Comparison of ENCODE assay signal across 1 cellular context in the genomic region with DNA sequence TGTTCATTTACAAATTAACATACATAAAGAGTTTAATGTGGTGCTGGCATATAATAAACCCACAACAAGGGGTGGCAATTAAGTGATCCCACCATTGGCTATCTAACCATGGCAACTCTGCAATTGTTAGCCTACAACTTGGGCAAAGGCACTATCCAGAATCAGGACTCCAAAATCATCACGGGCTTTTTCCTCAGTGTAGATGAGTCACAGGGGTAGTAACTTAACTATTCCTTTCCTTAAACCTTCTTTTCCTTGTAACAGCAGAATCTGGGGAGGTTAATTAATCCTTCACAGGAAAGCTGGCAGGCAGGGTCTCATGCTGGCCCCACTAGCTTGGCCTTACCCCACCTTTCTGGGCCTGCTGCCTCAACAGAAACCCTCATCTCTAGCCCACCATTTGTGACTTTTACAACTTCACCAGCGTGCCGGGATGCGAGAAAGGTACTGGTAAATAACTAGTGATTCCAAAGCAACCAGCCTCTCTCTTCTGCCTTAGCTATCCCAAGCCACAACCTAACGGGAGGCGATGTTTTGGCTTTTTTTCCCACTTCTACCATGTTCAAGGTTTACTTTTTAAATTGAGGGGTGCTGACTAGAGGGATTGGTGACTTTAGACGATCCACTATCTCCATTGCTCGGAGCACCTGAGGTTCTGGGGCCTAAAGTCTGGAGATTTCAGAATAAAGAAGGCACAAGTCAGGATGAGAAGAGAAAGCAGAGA.
TF ChIP-seq lines count a peak whose summit lies in the region.

No MANE protein-coding gene starts in this region.

TF ChIP-seq in K562, 482 proteins besides CTCF, POLR2A, EP300 and RAD21 (continues in another document):
- TF ChIP-seq, protein P1, sequence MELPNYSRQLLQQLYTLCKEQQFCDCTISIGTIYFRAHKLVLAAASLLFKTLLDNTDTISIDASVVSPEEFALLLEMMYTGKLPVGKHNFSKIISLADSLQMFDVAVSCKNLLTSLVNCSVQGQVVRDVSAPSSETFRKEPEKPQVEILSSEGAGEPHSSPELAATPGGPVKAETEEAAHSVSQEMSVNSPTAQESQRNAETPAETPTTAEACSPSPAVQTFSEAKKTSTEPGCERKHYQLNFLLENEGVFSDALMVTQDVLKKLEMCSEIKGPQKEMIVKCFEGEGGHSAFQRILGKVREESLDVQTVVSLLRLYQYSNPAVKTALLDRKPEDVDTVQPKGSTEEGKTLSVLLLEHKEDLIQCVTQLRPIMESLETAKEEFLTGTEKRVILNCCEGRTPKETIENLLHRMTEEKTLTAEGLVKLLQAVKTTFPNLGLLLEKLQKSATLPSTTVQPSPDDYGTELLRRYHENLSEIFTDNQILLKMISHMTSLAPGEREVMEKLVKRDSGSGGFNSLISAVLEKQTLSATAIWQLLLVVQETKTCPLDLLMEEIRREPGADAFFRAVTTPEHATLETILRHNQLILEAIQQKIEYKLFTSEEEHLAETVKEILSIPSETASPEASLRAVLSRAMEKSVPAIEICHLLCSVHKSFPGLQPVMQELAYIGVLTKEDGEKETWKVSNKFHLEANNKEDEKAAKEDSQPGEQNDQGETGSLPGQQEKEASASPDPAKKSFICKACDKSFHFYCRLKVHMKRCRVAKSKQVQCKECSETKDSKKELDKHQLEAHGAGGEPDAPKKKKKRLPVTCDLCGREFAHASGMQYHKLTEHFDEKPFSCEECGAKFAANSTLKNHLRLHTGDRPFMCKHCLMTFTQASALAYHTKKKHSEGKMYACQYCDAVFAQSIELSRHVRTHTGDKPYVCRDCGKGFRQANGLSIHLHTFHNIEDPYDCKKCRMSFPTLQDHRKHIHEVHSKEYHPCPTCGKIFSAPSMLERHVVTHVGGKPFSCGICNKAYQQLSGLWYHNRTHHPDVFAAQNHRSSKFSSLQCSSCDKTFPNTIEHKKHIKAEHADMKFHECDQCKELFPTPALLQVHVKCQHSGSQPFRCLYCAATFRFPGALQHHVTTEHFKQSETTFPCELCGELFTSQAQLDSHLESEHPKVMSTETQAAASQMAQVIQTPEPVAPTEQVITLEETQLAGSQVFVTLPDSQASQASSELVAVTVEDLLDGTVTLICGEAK (IDR thresholded peaks at IDR 0.05) = peak; percentile 48; the same call in 1 of the 2 replicates
- TF ChIP-seq, protein P1 (CRISPR knock-in tag; IDR thresholded peaks at IDR 0.05) = no peak
- TF ChIP-seq CXXC5 (CRISPR knock-in tag; IDR thresholded peaks at IDR 0.05) (no peak), ZNF699 (CRISPR knock-in tag; IDR thresholded peaks at IDR 0.05; ENCODE audit: insufficient replicate concordance) (no peak), LARP7 (IDR thresholded peaks at IDR 0.05) (no peak), HSF4 (CRISPR knock-in tag; IDR thresholded peaks at IDR 0.05; ENCODE audit: borderline replicate concordance) (no peak), SREBF1 (IDR thresholded peaks at IDR 0.05; ENCODE audit: borderline replicate concordance, low read depth, low read length) (no peak), PTTG1 (tag; IDR thresholded peaks at IDR 0.05; ENCODE audit: low read depth) (no peak), ARNT (IDR thresholded peaks at IDR 0.05) (0 out of 4 replicates have a peak, but pooled peaks of 1 of the 2 experiments have one; percentile 3), ELF2 (CRISPR knock-in tag; IDR thresholded peaks at IDR 0.05) (peak; percentile 37; the same call in 1 of the 2 replicates), HNRNPK (IDR thresholded peaks at IDR 0.05; ENCODE audit: low read depth, low read length, poor library complexity, severe bottlenecking) (no peak), NR1H2 (CRISPR knock-in tag; IDR thresholded peaks at IDR 0.05) (peak; percentile 48; the same call in 1 of the 2 replicates), SIX5 (IDR thresholded peaks at IDR 0.05; ENCODE audit: borderline replicate concordance in 1 of 2, insufficient read depth in 1 of 2, low read depth in 1 of 2, low read length in 2 of 2) (no peak), ZNF780A (CRISPR knock-in tag; IDR thresholded peaks at IDR 0.05) (no peak), ETV6 (IDR thresholded peaks at IDR 0.05; ENCODE audit: borderline replicate concordance in 1 of 2, low read depth in 2 of 2, low read length in 1 of 2) (no peak), ETV6 (CRISPR knock-in tag; IDR thresholded peaks at IDR 0.05; ENCODE audit: borderline replicate concordance) (no peak), JUN (IDR thresholded peaks at IDR 0.05; ENCODE audit: borderline replicate concordance, low read depth, low read length) (no peak), JUN (CRISPR knock-in tag; IDR thresholded peaks at IDR 0.05; ENCODE audit: borderline replicate concordance) (no peak), ZNF263 (CRISPR knock-in tag; IDR thresholded peaks at IDR 0.05; ENCODE audit: borderline replicate concordance) (no peak; the same call in 1 of the 2 replicates), POLR2AphosphoS2 (IDR thresholded peaks at IDR 0.05; ENCODE audit: low read length) (peak; percentile 6; the same call in 1 of the 2 replicates), ZFP1 (CRISPR knock-in tag; IDR thresholded peaks at IDR 0.05) (no peak), SETDB1 (IDR thresholded peaks at IDR 0.05; ENCODE audit: low read length) (no peak), NCOA2 (IDR thresholded peaks at IDR 0.05; ENCODE audit: partially characterized antibody in 2 of 2) (no peak), GABPB2 (CRISPR knock-in tag; conservative IDR thresholded peaks at IDR 0.05) (no peak), ZBED1 (IDR thresholded peaks at IDR 0.05) (no peak), NFIX (CRISPR knock-in tag; IDR thresholded peaks at IDR 0.05; ENCODE audit: low read depth) (no peak), MTF1 (CRISPR knock-in tag; IDR thresholded peaks at IDR 0.05; ENCODE audit: borderline replicate concordance) (no peak), KAT7 (CRISPR knock-in tag; IDR thresholded peaks at IDR 0.05; ENCODE audit: borderline replicate concordance) (no peak), ARID2 (IDR thresholded peaks at IDR 0.05) (no peak), SMARCE1 (IDR thresholded peaks at IDR 0.05) (no peak), THRAP3 (IDR thresholded peaks at IDR 0.05; ENCODE audit: borderline replicate concordance) (peak; percentile 62; the same call in 1 of the 2 replicates), ZNF175 (CRISPR knock-in tag; IDR thresholded peaks at IDR 0.05; ENCODE audit: low read depth) (peak; percentile 5; the same call in 1 of the 2 replicates), SMARCA4 (IDR thresholded peaks at IDR 0.05) (no peak), CBX3 (IDR thresholded peaks at IDR 0.05; ENCODE audit: borderline replicate concordance in 1 of 2, low read length in 2 of 2) (no peak), PHB2 (IDR thresholded peaks at IDR 0.05; ENCODE audit: low read depth) (no peak), NONO (IDR thresholded peaks at IDR 0.05; ENCODE audit: low read depth in 2 of 2, low read length in 1 of 2) (no peak)
- TF ChIP-seq, protein P2, sequence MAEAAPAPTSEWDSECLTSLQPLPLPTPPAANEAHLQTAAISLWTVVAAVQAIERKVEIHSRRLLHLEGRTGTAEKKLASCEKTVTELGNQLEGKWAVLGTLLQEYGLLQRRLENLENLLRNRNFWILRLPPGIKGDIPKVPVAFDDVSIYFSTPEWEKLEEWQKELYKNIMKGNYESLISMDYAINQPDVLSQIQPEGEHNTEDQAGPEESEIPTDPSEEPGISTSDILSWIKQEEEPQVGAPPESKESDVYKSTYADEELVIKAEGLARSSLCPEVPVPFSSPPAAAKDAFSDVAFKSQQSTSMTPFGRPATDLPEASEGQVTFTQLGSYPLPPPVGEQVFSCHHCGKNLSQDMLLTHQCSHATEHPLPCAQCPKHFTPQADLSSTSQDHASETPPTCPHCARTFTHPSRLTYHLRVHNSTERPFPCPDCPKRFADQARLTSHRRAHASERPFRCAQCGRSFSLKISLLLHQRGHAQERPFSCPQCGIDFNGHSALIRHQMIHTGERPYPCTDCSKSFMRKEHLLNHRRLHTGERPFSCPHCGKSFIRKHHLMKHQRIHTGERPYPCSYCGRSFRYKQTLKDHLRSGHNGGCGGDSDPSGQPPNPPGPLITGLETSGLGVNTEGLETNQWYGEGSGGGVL (CRISPR knock-in tag; IDR thresholded peaks at IDR 0.05) = no peak
- TF ChIP-seq, protein P3, sequence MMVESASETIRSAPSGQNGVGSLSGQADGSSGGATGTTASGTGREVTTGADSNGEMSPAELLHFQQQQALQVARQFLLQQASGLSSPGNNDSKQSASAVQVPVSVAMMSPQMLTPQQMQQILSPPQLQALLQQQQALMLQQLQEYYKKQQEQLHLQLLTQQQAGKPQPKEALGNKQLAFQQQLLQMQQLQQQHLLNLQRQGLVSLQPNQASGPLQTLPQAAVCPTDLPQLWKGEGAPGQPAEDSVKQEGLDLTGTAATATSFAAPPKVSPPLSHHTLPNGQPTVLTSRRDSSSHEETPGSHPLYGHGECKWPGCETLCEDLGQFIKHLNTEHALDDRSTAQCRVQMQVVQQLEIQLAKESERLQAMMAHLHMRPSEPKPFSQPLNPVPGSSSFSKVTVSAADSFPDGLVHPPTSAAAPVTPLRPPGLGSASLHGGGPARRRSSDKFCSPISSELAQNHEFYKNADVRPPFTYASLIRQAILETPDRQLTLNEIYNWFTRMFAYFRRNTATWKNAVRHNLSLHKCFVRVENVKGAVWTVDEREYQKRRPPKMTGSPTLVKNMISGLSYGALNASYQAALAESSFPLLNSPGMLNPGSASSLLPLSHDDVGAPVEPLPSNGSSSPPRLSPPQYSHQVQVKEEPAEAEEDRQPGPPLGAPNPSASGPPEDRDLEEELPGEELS (CRISPR knock-in tag; IDR thresholded peaks at IDR 0.05; ENCODE audit: borderline replicate concordance) = no peak
- TF ChIP-seq, protein P4, sequence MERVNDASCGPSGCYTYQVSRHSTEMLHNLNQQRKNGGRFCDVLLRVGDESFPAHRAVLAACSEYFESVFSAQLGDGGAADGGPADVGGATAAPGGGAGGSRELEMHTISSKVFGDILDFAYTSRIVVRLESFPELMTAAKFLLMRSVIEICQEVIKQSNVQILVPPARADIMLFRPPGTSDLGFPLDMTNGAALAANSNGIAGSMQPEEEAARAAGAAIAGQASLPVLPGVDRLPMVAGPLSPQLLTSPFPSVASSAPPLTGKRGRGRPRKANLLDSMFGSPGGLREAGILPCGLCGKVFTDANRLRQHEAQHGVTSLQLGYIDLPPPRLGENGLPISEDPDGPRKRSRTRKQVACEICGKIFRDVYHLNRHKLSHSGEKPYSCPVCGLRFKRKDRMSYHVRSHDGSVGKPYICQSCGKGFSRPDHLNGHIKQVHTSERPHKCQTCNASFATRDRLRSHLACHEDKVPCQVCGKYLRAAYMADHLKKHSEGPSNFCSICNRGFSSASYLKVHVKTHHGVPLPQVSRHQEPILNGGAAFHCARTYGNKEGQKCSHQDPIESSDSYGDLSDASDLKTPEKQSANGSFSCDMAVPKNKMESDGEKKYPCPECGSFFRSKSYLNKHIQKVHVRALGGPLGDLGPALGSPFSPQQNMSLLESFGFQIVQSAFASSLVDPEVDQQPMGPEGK (CRISPR knock-in tag; IDR thresholded peaks at IDR 0.05; ENCODE audit: borderline replicate concordance) = no peak
- TF ChIP-seq, protein P5, sequence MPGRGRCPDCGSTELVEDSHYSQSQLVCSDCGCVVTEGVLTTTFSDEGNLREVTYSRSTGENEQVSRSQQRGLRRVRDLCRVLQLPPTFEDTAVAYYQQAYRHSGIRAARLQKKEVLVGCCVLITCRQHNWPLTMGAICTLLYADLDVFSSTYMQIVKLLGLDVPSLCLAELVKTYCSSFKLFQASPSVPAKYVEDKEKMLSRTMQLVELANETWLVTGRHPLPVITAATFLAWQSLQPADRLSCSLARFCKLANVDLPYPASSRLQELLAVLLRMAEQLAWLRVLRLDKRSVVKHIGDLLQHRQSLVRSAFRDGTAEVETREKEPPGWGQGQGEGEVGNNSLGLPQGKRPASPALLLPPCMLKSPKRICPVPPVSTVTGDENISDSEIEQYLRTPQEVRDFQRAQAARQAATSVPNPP (IDR thresholded peaks at IDR 0.05; ENCODE audit: borderline replicate concordance, insufficient read depth, insufficient read length) = no peak
- TF ChIP-seq, protein P6, sequence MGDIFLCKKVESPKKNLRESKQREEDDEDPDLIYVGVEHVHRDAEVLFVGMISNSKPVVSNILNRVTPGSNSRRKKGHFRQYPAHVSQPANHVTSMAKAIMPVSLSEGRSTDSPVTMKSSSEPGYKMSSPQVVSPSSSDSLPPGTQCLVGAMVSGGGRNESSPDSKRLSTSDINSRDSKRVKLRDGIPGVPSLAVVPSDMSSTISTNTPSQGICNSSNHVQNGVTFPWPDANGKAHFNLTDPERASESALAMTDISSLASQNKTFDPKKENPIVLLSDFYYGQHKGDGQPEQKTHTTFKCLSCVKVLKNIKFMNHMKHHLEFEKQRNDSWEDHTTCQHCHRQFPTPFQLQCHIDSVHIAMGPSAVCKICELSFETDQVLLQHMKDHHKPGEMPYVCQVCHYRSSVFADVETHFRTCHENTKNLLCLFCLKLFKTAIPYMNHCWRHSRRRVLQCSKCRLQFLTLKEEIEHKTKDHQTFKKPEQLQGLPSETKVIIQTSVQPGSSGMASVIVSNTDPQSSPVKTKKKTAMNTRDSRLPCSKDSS (IDR thresholded peaks at IDR 0.05; ENCODE audit: low read depth, partially characterized antibody) = no peak
